Comparison of ENCODE assay signal across 8 cellular contexts in genomic region chr7:30285531-30286284, GRCh38. TPM values are rescaled to one million over a fixed set of nuclear protein-coding genes. Genes with fewer than 3 reads are reported as not detected.
DNase-seq lines count a peak whose midpoint lies in the region; ATAC-seq and TF ChIP-seq lines count a peak whose summit lies in the region.

No MANE protein-coding gene starts in this region.

- peaks cover 47% of the 10 kb centered on the region for H3K4me1 Mint-ChIP-seq in GM23338

- H4K20me1 ChIP-seq in GM23338 (replicated peaks; ENCODE audit: insufficient read depth) (peaks cover 14% of the 10 kb centered on the region), MM.1S (ENCODE audit: insufficient read depth, low read length) (no peaks in the 10 kb centered on the region)

- H3K4me2 ChIP-seq in GM23338: peak overlapping the region; percentile 81
- H3K4me2 ChIP-seq in MM.1S (ENCODE audit: low read depth, low read length): peak overlapping the region; percentile 47; the same call in 1 of the 2 replicates

- H3K9me3 Mint-ChIP-seq in GM23338: no peaks in the 10 kb centered on the region

- no peaks in the 10 kb centered on the region; the same call in 1 of the 2 replicates for H3F3A ChIP-seq in GM23338 (replicated peaks; ENCODE audit: low read depth)
- H3F3A ChIP-seq in MM.1S (ENCODE audit: insufficient read depth, low read length): peaks cover 17% of the 10 kb centered on the region

- H3K27ac ChIP-seq in GM23338 (ENCODE audit: low read depth) (no peak overlapping the region), MM.1S (ENCODE audit: low read length) (peak overlapping the region; percentile 77; the same call in 1 of the 2 replicates)

- peak overlapping the region; percentile 1; the same call in 1 of the 2 replicates for H3K27ac Mint-ChIP-seq in GM23338

- H3K27me3 ChIP-seq in GM23338 (ENCODE audit: insufficient read depth) (no peaks in the 10 kb centered on the region), MM.1S (replicated peaks; ENCODE audit: insufficient read depth, low read length) (no peaks in the 10 kb centered on the region)

- H3K79me2 ChIP-seq in GM23338 (replicated peaks; ENCODE audit: insufficient read depth) (peaks cover 47% of the 10 kb centered on the region), MM.1S (ENCODE audit: low read length) (peaks cover 44% of the 10 kb centered on the region)

- peak overlapping the region; percentile 74 for H3K9ac ChIP-seq in MM.1S (ENCODE audit: low read length)

- in situ Hi-C loops in G401 (cut with HindIII; ENCODE audit: low sequenced_read_pairs): no loop called here

- peak; percentile 0; the same call in 1 of the 3 replicates for ATAC-seq in GM23338

- H3K36me3 ChIP-seq in GM23338 (ENCODE audit: insufficient read depth): no peaks in the 10 kb centered on the region
- H3K36me3 ChIP-seq in MM.1S (replicated peaks; ENCODE audit: insufficient read depth, low read length): no peaks in the 10 kb centered on the region

- peak overlapping the region; percentile 89 for H3K4me3 Mint-ChIP-seq in GM23338

- H3K36me3 Mint-ChIP-seq in GM23338 (ENCODE audit: low read depth): no peaks in the 10 kb centered on the region; the same call in 2 of the 3 replicates

- TF ChIP-seq CTCF in GM23338 (conservative IDR thresholded peaks at IDR 0.05; ENCODE audit: low read depth in 2 of 2) (no peak), MM.1S (IDR thresholded peaks at IDR 0.05; ENCODE audit: low read length) (no peak)

- H3K9me3 ChIP-seq in MM.1S (replicated peaks; ENCODE audit: insufficient read depth, low read length): no peaks in the 10 kb centered on the region

- peaks cover 3% of the 10 kb centered on the region for H3K27me3 Mint-ChIP-seq in GM23338 (ENCODE audit: insufficient read depth, low read depth, poor library complexity)

- peak overlapping the region; percentile 21; the same call in 1 of the 2 replicates for H2AFZ ChIP-seq in GM23338
- 0 out of 2 replicates have a peak overlapping the region, but pooled peaks have one; percentile 20 for H2AFZ ChIP-seq in MM.1S (ENCODE audit: low read length)

- peak; percentile 32 for DNase-seq in G401 (ENCODE audit: low spot score)
- peak; percentile 63 for DNase-seq in GM23338 (ENCODE audit: low spot score)
- DNase-seq in MM.1S: peak; percentile 88
- peak; percentile 37 to 47 for DNase-seq in activated CD4-positive, alpha-beta T cell treated with anti-CD3 and anti-CD28 coated beads for 4 hours
- peak; percentile 48 for DNase-seq in dermis blood vessel endothelial cell
- peak; percentile 68 for DNase-seq in medulla oblongata (ENCODE audit: extremely low spot score)
- peak; percentile 20 to 23 for DNase-seq in stimulated activated CD8-positive, alpha-beta memory T cell treated with anti-CD3 and anti-CD28 coated beads, Interleukin-15, amount 100 ng/mL, for 4 hours (ENCODE audit: low read depth in 2 of 2)
- no peak for DNase-seq in ureter (ENCODE audit: low spot score)

- H3K4me3 ChIP-seq in GM23338 (peak overlapping the region; percentile 75), MM.1S (ENCODE audit: low read length) (peak overlapping the region; percentile 75)

- H3K9me2 ChIP-seq in GM23338 (ENCODE audit: insufficient read depth) (no peaks in the 10 kb centered on the region), MM.1S (replicated peaks; ENCODE audit: insufficient read depth, low read length) (no peaks in the 10 kb centered on the region)

- H3K4me1 ChIP-seq in GM23338 (ENCODE audit: insufficient read depth) (peaks cover 37% of the 10 kb centered on the region), MM.1S (ENCODE audit: low read length) (peaks cover 15% of the 10 kb centered on the region)

TF ChIP-seq in GM23338, 12 proteins besides CTCF, POLR2A, EP300 and RAD21 (continues in another document):
- TF ChIP-seq CREB1 (CRISPR knock-in tag; IDR thresholded peaks at IDR 0.05; ENCODE audit: low read depth) (no peak), EZH2phosphoT487 (IDR thresholded peaks at IDR 0.05; ENCODE audit: unreplicated experiment) (no peak), EZH2 (IDR thresholded peaks at IDR 0.05; ENCODE audit: low read depth, unreplicated experiment) (no peak), NANOG (IDR thresholded peaks at IDR 0.05; ENCODE audit: borderline replicate concordance) (no peak), ETS1 (IDR thresholded peaks at IDR 0.05) (no peak), STAT1 (IDR thresholded peaks at IDR 0.05; ENCODE audit: unreplicated experiment) (no peak), POLR2AphosphoS5 (IDR thresholded peaks at IDR 0.05; ENCODE audit: low read depth) (no peak), ZNF114 (CRISPR knock-in tag; IDR thresholded peaks at IDR 0.05) (no peak), ZNF331 (CRISPR knock-in tag; IDR thresholded peaks at IDR 0.05; ENCODE audit: low read depth) (no peak), REST (IDR thresholded peaks at IDR 0.05; ENCODE audit: unreplicated experiment) (no peak)

RNA-seq across cellular contexts. Expression of gene ZNRF2, which starts 1.3 kb away (rescaled TPM):
- 3.4 and 5.2 TPM in 2 replicates for total RNA-seq in G401 (2014; rRNA removed; shearing (Covaris generic))
- 27.0 and 34.7 TPM in 2 replicates for total RNA-seq in GM23338 (2014; rRNA removed; shearing (Covaris generic))
- polyA plus RNA-seq in GM23338 (2016; fragmentation: Nextera tagmentation; extraction: Ambion mirVana): 6.0 TPM in 2 replicates
- 9.5 and 13.4 TPM in 2 replicates for total RNA-seq in dermis blood vessel endothelial cell
- total RNA-seq in ureter: 23.6 TPM
